ENCODE assay signal across 9 cellular contexts in the genomic region with DNA sequence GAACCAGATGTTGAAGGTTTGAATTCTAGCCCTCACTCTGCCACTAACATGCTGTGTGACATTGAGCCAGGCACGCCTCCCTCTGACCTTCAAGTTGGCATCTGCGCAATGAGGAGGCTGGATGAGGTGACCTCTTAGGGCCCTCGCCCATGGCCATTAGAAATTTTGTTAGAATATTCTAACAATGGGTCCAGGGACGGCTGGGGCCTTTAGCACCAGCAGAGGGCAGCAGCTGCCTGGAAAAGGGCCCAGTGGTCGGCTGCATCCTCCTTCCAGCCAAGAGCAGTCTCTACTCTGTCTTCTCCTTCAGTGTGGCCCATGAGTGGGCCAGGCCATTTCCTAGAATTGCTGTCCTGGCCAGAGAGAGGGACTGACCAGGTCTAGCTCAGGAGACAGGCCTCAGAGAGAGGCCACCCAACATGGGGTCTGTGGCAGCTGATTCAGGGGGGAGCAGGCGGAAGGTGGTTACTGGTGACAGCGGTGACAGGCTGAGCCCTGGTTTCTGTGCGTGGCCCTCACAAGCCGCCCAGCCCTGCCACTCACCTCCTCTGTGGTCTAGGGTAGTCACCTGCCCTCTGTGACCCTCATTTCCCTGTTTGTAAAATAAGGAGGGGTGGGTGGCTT.
DNase-seq lines count a peak whose midpoint lies in the region; ATAC-seq and TF ChIP-seq lines count a peak whose summit lies in the region.
"Had no signal": no experiment of that assay in that cellular context is flagged by ENCODE, and none has a peak within 500 bp of the region (broad histone marks: within the 10 kb centered on the region; RNA-seq: fewer than 3 reads in every experiment).

No MANE protein-coding gene starts in this region.

- H4K20me1 ChIP-seq in SK-N-SH (ENCODE audit: insufficient read depth), result no peaks in the 10 kb centered on the region

- TF ChIP-seq POLR2A in tibial nerve (IDR thresholded peaks at IDR 0.05), result no peak

- peaks cover 0 to 6% of the 10 kb centered on the region in 2 experiments; a peak in 1 of 4 replicates for H3K4me1 ChIP-seq in SK-N-SH (ENCODE audit: control insufficient read depth in 1 of 2, insufficient read depth in 2 of 2, low read depth in 1 of 2, low read length in 1 of 2)
- peaks cover 0 to 26% (median 1%) of the 10 kb centered on the region in 4 donors for H3K4me1 ChIP-seq in tibial nerve

- no peaks in the 10 kb centered on the region for H3K9me2 ChIP-seq in SK-N-SH

- WGBS in SK-N-SH (ENCODE audit: low lambda C conversion rate), result 52% methylated on average over 4 of the region's 9 CpGs
- 61 to 65% methylated on average over 8 to 9 of the region's 9 CpGs for WGBS in tibial nerve, 2 donors

- H3F3A ChIP-seq in SK-N-SH (replicated peaks; ENCODE audit: insufficient read depth), result peaks cover 2% of the 10 kb centered on the region

- no peaks in the 10 kb centered on the region for H3K79me2 ChIP-seq in SK-N-SH (ENCODE audit: insufficient read depth)

- H3K36me3 ChIP-seq in SK-N-SH (replicated peaks in 1 of 2; ENCODE audit: control insufficient read depth in 1 of 2, insufficient read depth in 2 of 2, low read length in 1 of 2) (peaks cover 0 to 27% of the 10 kb centered on the region in 2 experiments), tibial nerve (peaks cover 0 to 72% (median 0%) of the 10 kb centered on the region in 3 donors)

- peaks cover 3% of the 10 kb centered on the region for H3K27me3 Mint-ChIP-seq in memory B cell

- TF ChIP-seq CTCF in SK-N-SH (IDR thresholded peaks at IDR 0.05) (peak; percentile 79), coronary artery (IDR thresholded peaks at IDR 0.05) (peak; percentile 79), tibial nerve (IDR thresholded peaks at IDR 0.05) (peak; percentile 50 to 70 (median 65))

- H2AFZ ChIP-seq in SK-N-SH (ENCODE audit: low read depth), result no peak overlapping the region

- DNase-seq in DMS53 treated with DMSO at 0.1 percent for 48 hours (lab: John Stamatoyannopoulos, UW; ENCODE audit: unreplicated experiment) (peak; percentile 25), HT-29 (ENCODE audit: low spot score) (peak; percentile 38), SK-N-SH (peak; percentile 85), coronary artery (ENCODE audit: low spot score) (no peak), memory B cell (ENCODE audit: low spot score in 2 of 2) (peak; percentile 25 to 38), tibial nerve (ENCODE audit: low spot score in 2 of 2) (peak in 1 of 2 donors; percentile 38)

- H3K27ac ChIP-seq in SK-N-SH (ENCODE audit: low read depth in 2 of 2, low read length in 1 of 2) (no peak overlapping the region), coronary artery (peak overlapping the region; percentile 58 to 74), tibial nerve (peak overlapping the region in 2 of 4 donors; percentile 23 to 59)
- H3K27ac ChIP-seq: SK-N-MC had no signal

- H3K4me3 Mint-ChIP-seq in memory B cell, result no peak overlapping the region

- H3K4me2 ChIP-seq in SK-N-SH, result no peak overlapping the region

- peak; percentile 84 for TF ChIP-seq RAD21 in SK-N-SH (IDR thresholded peaks at IDR 0.05; ENCODE audit: low read length)

- POLR2A ChIA-PET in SK-N-SH (lab: Yijun Ruan, JAX), result interaction anchor here (0.5 kb wide), 1 partner anchor 195 kb away, joined by 3 read pairs; no protein-coding TSS in a partner anchor

- no peak for TF ChIP-seq EP300 in SK-N-SH (IDR thresholded peaks at IDR 0.05; ENCODE audit: borderline replicate concordance in 1 of 2, low read depth in 1 of 2, low read length in 1 of 2)
- TF ChIP-seq EP300 in tibial nerve (IDR thresholded peaks at IDR 0.05), result peak in 1 of 2 donors; percentile 9

- ATAC-seq in memory B cell (ENCODE audit: low read depth) (peak; percentile 55), GM21576 (IDR thresholded peaks at IDR 0.05; ENCODE audit: unreplicated experiment) (no peak), HG03460 (IDR thresholded peaks at IDR 0.05; ENCODE audit: unreplicated experiment) (no peak)

- H3K36me3 Mint-ChIP-seq in memory B cell, result no peaks in the 10 kb centered on the region

- H3K27me3 ChIP-seq in SK-N-SH (ENCODE audit: insufficient read depth) (no peaks in the 10 kb centered on the region), tibial nerve (no peaks in the 10 kb centered on the region)

- H3K4me1 Mint-ChIP-seq in memory B cell, result peaks cover 5% of the 10 kb centered on the region

- no peak overlapping the region for H3K9ac ChIP-seq in SK-N-SH

- no peak overlapping the region for H3K27ac Mint-ChIP-seq in memory B cell

- CTCF ChIA-PET in SK-N-SH (lab: Yijun Ruan, JAX), result interaction anchor here (0.6 to 6.3 kb wide), 37 partner anchors 8 to 931 kb away, joined by 3 to 49 read pairs (median 4); no protein-coding TSS in a partner anchor

- H3K9me3 ChIP-seq in SK-N-SH (no peaks in the 10 kb centered on the region), tibial nerve (no peaks in the 10 kb centered on the region)

- no peaks in the 10 kb centered on the region for H3K9me3 Mint-ChIP-seq in memory B cell

- H3K4me3 ChIP-seq in SK-N-SH (ENCODE audit: low read depth in 2 of 2, low read length in 1 of 2) (no peak overlapping the region; a peak in 1 of 4 replicates), coronary artery (no peak overlapping the region), tibial nerve (no peak overlapping the region)
- H3K4me3 ChIP-seq: SK-N-MC had no signal

TF ChIP-seq in SK-N-SH, 30 proteins besides CTCF, POLR2A, EP300 and RAD21:
- TF ChIP-seq RFX5 (IDR thresholded peaks at IDR 0.05; ENCODE audit: low read length) (no peak), RXRA (IDR thresholded peaks at IDR 0.05; ENCODE audit: borderline replicate concordance, low read depth) (no peak), SMC3 (IDR thresholded peaks at IDR 0.05; ENCODE audit: low read depth, low read length) (peak; percentile 71), SIN3A (IDR thresholded peaks at IDR 0.05; ENCODE audit: borderline replicate concordance, low read depth, low read length) (no peak), FOXM1 (IDR thresholded peaks at IDR 0.05; ENCODE audit: low read depth) (no peak), CHD2 (IDR thresholded peaks at IDR 0.05; ENCODE audit: low read length, partially characterized antibody) (no peak), MEF2A (IDR thresholded peaks at IDR 0.05; ENCODE audit: borderline replicate concordance, low read depth) (no peak)
TF ChIP-seq in SK-N-SH: peak in this region for 1.

Comparison
In these comparisons a context has a peak if more than half of its experiments do, and no peak if none do; other contexts are left out.
1. H3K27ac ChIP-seq: peak in coronary artery (2 of 2); none in SK-N-SH (0 of 2).
2. Peak in every context shown above with its lines, with median percentiles within 50 percentile points of each other: CTCF ChIP-seq.